ENCODE assay signal across 2 cellular contexts in the genomic region with DNA sequence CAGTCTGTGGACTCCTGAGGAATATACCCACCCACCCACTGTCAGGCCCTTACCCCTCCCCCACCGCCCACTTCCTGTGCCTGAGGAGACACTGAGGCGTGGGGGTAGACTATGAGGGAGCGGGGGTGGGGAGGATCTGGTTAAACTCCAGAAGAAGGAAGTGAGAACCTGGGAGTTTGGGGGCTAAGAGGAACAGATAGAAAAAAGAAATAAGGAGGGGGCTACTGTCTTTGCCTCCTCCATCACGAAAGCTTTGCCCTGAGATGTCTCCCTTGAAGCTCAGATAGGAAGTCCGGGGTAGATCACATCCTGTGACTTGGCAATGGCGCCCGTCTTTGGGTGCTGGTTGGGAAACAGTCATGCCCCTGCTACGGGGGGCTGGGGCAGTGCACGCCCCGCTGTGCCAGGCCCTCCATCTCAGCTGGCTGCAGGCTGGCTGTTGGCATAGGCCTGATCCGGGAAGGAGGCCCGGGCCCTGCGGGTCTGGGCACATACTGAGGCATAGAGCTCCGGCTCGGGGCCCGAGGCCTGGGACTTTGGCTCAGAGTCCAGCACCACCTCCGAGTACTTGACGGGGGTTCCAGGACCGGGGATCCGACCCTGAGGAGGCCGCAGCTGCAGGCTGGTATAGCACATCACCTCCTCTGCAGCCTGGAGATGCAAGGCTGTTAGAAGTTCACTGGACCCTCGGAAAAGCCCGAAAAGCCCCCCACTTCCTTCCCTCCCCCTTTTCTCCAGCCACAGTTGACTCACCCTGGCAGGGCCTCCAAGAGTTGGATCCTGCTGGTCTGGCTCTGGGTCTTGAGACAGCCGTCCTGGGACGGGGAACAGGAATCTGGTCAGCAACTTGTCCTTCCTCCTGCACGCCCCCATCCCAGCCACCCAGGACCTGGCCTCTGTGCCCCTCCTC.
TF ChIP-seq lines count a peak whose summit lies in the region.

No MANE protein-coding gene starts in this region.

TF ChIP-seq in SK-N-SH, 30 proteins besides CTCF, POLR2A, EP300 and RAD21:
- TF ChIP-seq SIN3A (IDR thresholded peaks at IDR 0.05; ENCODE audit: borderline replicate concordance, low read depth, low read length) (no peak), SMC3 (IDR thresholded peaks at IDR 0.05; ENCODE audit: low read depth, low read length) (no peak), ELF1 (IDR thresholded peaks at IDR 0.05) (no peak), FOXJ3 (CRISPR knock-in tag; IDR thresholded peaks at IDR 0.05) (no peak)
- TF ChIP-seq, protein P1, sequence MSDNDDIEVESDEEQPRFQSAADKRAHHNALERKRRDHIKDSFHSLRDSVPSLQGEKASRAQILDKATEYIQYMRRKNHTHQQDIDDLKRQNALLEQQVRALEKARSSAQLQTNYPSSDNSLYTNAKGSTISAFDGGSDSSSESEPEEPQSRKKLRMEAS (IDR thresholded peaks at IDR 0.05; ENCODE audit: low read depth), result no peak
- TF ChIP-seq, protein P2, sequence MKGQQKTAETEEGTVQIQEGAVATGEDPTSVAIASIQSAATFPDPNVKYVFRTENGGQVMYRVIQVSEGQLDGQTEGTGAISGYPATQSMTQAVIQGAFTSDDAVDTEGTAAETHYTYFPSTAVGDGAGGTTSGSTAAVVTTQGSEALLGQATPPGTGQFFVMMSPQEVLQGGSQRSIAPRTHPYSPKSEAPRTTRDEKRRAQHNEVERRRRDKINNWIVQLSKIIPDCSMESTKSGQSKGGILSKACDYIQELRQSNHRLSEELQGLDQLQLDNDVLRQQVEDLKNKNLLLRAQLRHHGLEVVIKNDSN (IDR thresholded peaks at IDR 0.05; ENCODE audit: borderline replicate concordance, low read depth), result no peak

TF ChIP-seq in SK-N-SH treated with all-trans-retinoic acid at 6 μM for 48 hours, 23 proteins besides CTCF, POLR2A, EP300 and RAD21:
- TF ChIP-seq PPARA (CRISPR knock-in tag; IDR thresholded peaks at IDR 0.05; ENCODE audit: borderline replicate concordance) (no peak), SNAI2 (CRISPR knock-in tag; IDR thresholded peaks at IDR 0.05) (no peak)
